Comparison of ENCODE assay signal across 9 cellular contexts in genomic region chr16:81703177-81704155, GRCh38.
DNase-seq lines count a peak whose midpoint lies in the region; ATAC-seq and TF ChIP-seq lines count a peak whose summit lies in the region.
"Had no signal": no experiment of that assay in that cellular context is flagged by ENCODE, and none has a peak within 500 bp of the region (broad histone marks: within the 10 kb centered on the region; RNA-seq: fewer than 3 reads in every experiment).

No MANE protein-coding gene starts in this region.

- no peaks in the 10 kb centered on the region for H3K27me3 Mint-ChIP-seq in IgD-negative memory B cell
- no peaks in the 10 kb centered on the region for H3K27me3 Mint-ChIP-seq in chondrocyte (ENCODE audit: low read depth)
- H3K27me3 Mint-ChIP-seq in naive thymus-derived CD4-positive, alpha-beta T cell, result no peaks in the 10 kb centered on the region
- no peaks in the 10 kb centered on the region for H3K27me3 Mint-ChIP-seq in CD4-positive, alpha-beta T cell

- peak; percentile 18 for ATAC-seq in naive thymus-derived CD4-positive, alpha-beta T cell
- no peak for ATAC-seq in CD4-positive, alpha-beta T cell (ENCODE audit: poor library complexity)

- no peaks in the 10 kb centered on the region for H3K4me1 ChIP-seq in naive thymus-derived CD4-positive, alpha-beta T cell (ENCODE audit: control insufficient read depth in 2 of 2, insufficient read depth in 2 of 2, low read length in 2 of 2)
- H3K4me1 ChIP-seq in tibial nerve, result peaks cover 0 to 16% (median 2%) of the 10 kb centered on the region in 4 donors

- no peak for TF ChIP-seq CTCF in chondrocyte (IDR thresholded peaks at IDR 0.05)
- no peak for TF ChIP-seq CTCF in GM13976 (IDR thresholded peaks at IDR 0.05; ENCODE audit: borderline replicate concordance, control extremely low read depth, extremely low read depth, insufficient read depth, missing control alignments)
- TF ChIP-seq CTCF in tibial nerve (IDR thresholded peaks at IDR 0.05), result no peak
- no peak for TF ChIP-seq CTCF in CD4-positive, alpha-beta T cell (IDR thresholded peaks at IDR 0.05)

- H3K36me3 Mint-ChIP-seq in IgD-negative memory B cell, result peaks cover 8% of the 10 kb centered on the region
- H3K36me3 Mint-ChIP-seq in chondrocyte (ENCODE audit: low read depth), result peaks cover 30% of the 10 kb centered on the region
- peaks cover 7 to 53% (median 16%) of the 10 kb centered on the region in 5 donors for H3K36me3 Mint-ChIP-seq in naive thymus-derived CD4-positive, alpha-beta T cell
- H3K36me3 Mint-ChIP-seq in CD4-positive, alpha-beta T cell (ENCODE audit: low read depth), result peaks cover 74% of the 10 kb centered on the region

- no peaks in the 10 kb centered on the region for H3K9me3 ChIP-seq in naive thymus-derived CD4-positive, alpha-beta T cell (ENCODE audit: control insufficient read depth in 2 of 3, low read length in 3 of 3)
- H3K9me3 ChIP-seq in tibial nerve, result no peaks in the 10 kb centered on the region
- no peaks in the 10 kb centered on the region for H3K9me3 ChIP-seq in CD4-positive, alpha-beta T cell (ENCODE audit: control insufficient read depth, low read length)

- DNase-seq in AG20443 (ENCODE audit: low spot score) (peak; percentile 94), chondrocyte (ENCODE audit: low spot score) (peak; percentile 93), GM13976 (ENCODE audit: low spot score) (no peak), tibial nerve (ENCODE audit: low spot score in 2 of 2) (no peak)
- DNase-seq in naive thymus-derived CD4-positive, alpha-beta T cell, result no peak
- DNase-seq in CD4-positive, alpha-beta T cell, result no peak
- DNase-seq in effector CD4-positive, alpha-beta T cell, result no peak
- DNase-seq: NK-92 treated with Interleukin-12 subunit alpha and Interleukin-12 subunit beta, amount 100 ng/mL, for 24 hours had no signal

- 87 to 94% methylated on average over 19 to 26 of the region's 27 CpGs for WGBS in tibial nerve, 2 donors

- H3K4me3 Mint-ChIP-seq in IgD-negative memory B cell, result no peak overlapping the region
- peak overlapping the region; percentile 61 for H3K4me3 Mint-ChIP-seq in chondrocyte (ENCODE audit: unreplicated experiment)
- H3K4me3 Mint-ChIP-seq in naive thymus-derived CD4-positive, alpha-beta T cell, result no peak overlapping the region
- no peak overlapping the region for H3K4me3 Mint-ChIP-seq in CD4-positive, alpha-beta T cell

- intact Hi-C loops in naive thymus-derived CD4-positive, alpha-beta T cell (cut with micrococcal nuclease), result no loop called here
- intact Hi-C loops in CD4-positive, alpha-beta T cell (cut with DNase I, micrococcal nuclease), result no loop called here

- no peak for TF ChIP-seq EP300 in tibial nerve (IDR thresholded peaks at IDR 0.05)

- no peaks in the 10 kb centered on the region for H3K9me3 Mint-ChIP-seq in IgD-negative memory B cell
- H3K9me3 Mint-ChIP-seq in chondrocyte (ENCODE audit: low read depth), result no peaks in the 10 kb centered on the region
- peaks cover 0 to 1% (median 0%) of the 10 kb centered on the region in 11 donors for H3K9me3 Mint-ChIP-seq in naive thymus-derived CD4-positive, alpha-beta T cell
- no peaks in the 10 kb centered on the region for H3K9me3 Mint-ChIP-seq in CD4-positive, alpha-beta T cell

- no peak overlapping the region for H3K27ac ChIP-seq in naive thymus-derived CD4-positive, alpha-beta T cell (ENCODE audit: low read depth, low read length)
- peak overlapping the region in 1 of 4 donors; percentile 20 for H3K27ac ChIP-seq in tibial nerve
- no peak overlapping the region for H3K27ac ChIP-seq in CD4-positive, alpha-beta T cell (ENCODE audit: low read depth, low read length)

- POLR2A ChIA-PET in naive thymus-derived CD4-positive, alpha-beta T cell (lab: Charles Lee), result interaction anchor here (0.7 to 0.8 kb wide), 2 partner anchors 9 to 12 kb away, joined by 3 to 4 read pairs; no protein-coding TSS in a partner anchor
- POLR2A ChIA-PET in CD4-positive, alpha-beta T cell (lab: Charles Lee), result no interaction called here

- no peaks in the 10 kb centered on the region for H3K4me1 Mint-ChIP-seq in IgD-negative memory B cell
- H3K4me1 Mint-ChIP-seq in chondrocyte (ENCODE audit: low read depth), result peaks cover 49% of the 10 kb centered on the region
- peaks cover 0 to 8% (median 0%) of the 10 kb centered on the region in 7 donors for H3K4me1 Mint-ChIP-seq in naive thymus-derived CD4-positive, alpha-beta T cell
- no peaks in the 10 kb centered on the region for H3K4me1 Mint-ChIP-seq in CD4-positive, alpha-beta T cell (ENCODE audit: low read depth)

- peaks cover 0 to 89% (median 2%) of the 10 kb centered on the region in 3 experiments for H3K36me3 ChIP-seq in naive thymus-derived CD4-positive, alpha-beta T cell (ENCODE audit: control insufficient read depth in 2 of 3, insufficient read depth in 3 of 3, low read length in 3 of 3)
- peaks cover 2 to 96% (median 12%) of the 10 kb centered on the region in 3 donors for H3K36me3 ChIP-seq in tibial nerve

- H3K4me3 ChIP-seq in naive thymus-derived CD4-positive, alpha-beta T cell (ENCODE audit: low read length), result no peak overlapping the region
- no peak overlapping the region for H3K4me3 ChIP-seq in tibial nerve

- no peak for TF ChIP-seq POLR2A in tibial nerve (IDR thresholded peaks at IDR 0.05)

- CTCF ChIA-PET in naive thymus-derived CD4-positive, alpha-beta T cell (lab: Charles Lee), result interaction anchor here (0.8 kb wide), 1 partner anchor 81 kb away, joined by 3 read pairs; no protein-coding TSS in a partner anchor
- CTCF ChIA-PET in CD4-positive, alpha-beta T cell (lab: Charles Lee), result no interaction called here

- peak overlapping the region in 2 of 3 donors; percentile 14 to 29 for H3K27ac Mint-ChIP-seq in IgD-negative memory B cell
- H3K27ac Mint-ChIP-seq in chondrocyte (ENCODE audit: unreplicated experiment), result peak overlapping the region; percentile 94
- peak overlapping the region in 3 of 9 donors; percentile 57 to 81 (median 79) for H3K27ac Mint-ChIP-seq in naive thymus-derived CD4-positive, alpha-beta T cell
- H3K27ac Mint-ChIP-seq in CD4-positive, alpha-beta T cell, result no peak overlapping the region

- in situ Hi-C loops in GM13976 (cut with MboI; ENCODE audit: low sequenced_read_pairs, unreplicated experiment), result no loop called here

- no peaks in the 10 kb centered on the region for H3K27me3 ChIP-seq in naive thymus-derived CD4-positive, alpha-beta T cell (ENCODE audit: control insufficient read depth in 2 of 2, insufficient read depth in 2 of 2, low read length in 2 of 2)
- H3K27me3 ChIP-seq in tibial nerve, result no peaks in the 10 kb centered on the region
- H3K27me3 ChIP-seq in CD4-positive, alpha-beta T cell (ENCODE audit: control insufficient read depth, insufficient read depth, low read length), result no peaks in the 10 kb centered on the region

Comparison
In these comparisons a context has a peak if more than half of its experiments do, and no peak if none do; other contexts are left out.
1. DNase-seq: peak in AG20443 (single experiment) and chondrocyte (single experiment); none in naive thymus-derived CD4-positive, alpha-beta T cell (0 of 9), GM13976 (single experiment), tibial nerve (0 of 2), CD4-positive, alpha-beta T cell (0 of 10) and effector CD4-positive, alpha-beta T cell (single experiment).